ENCODE assay signal across 30 cellular contexts in genomic region chr7:6330657-6331056, GRCh38.
"Had no signal": no experiment of that assay in that cellular context is flagged by ENCODE, and none has a peak within 500 bp of the region (broad histone marks: within the 10 kb centered on the region; RNA-seq: fewer than 3 reads in every experiment).

No MANE protein-coding gene starts in this region.

- H3K36me3 ChIP-seq: breast epithelium had no signal

- H3K27ac Mint-ChIP-seq: activated CD4-positive, alpha-beta memory T cell treated with anti-CD3 and anti-CD28 coated beads, Interleukin-2, amount 10 ng/mL, durations not matched to agents 7 days and 5 days; activated CD4-positive, alpha-beta T cell treated with anti-CD3 and anti-CD28 coated beads, Interleukin-2, amount 10 ng/mL, durations not matched to agents 7 days and 5 days; activated naive CD8-positive, alpha-beta T cell treated with anti-CD3 and anti-CD28 coated beads for 36 hours; activated naive CD8-positive, alpha-beta T cell treated with anti-CD3 and anti-CD28 coated beads, Interleukin-2, amount 50 U/mL, for 24 hours; activated T-cell treated with anti-CD3 and anti-CD28 coated beads, Interleukin-2, amount 50 U/mL, for 24 hours; activated T-cell treated with anti-CD3 and anti-CD28 coated beads, Interleukin-2, amount 50 U/mL, for 72 hours; dendritic cell treated with granulocyte-macrophage colony-stimulating factor and Interleukin-4, amounts not matched to agents 40 ng/mL and 50 ng/mL, for 4 days; endodermal cell had no signal

- H3K4me3 Mint-ChIP-seq: activated CD4-positive, alpha-beta memory T cell treated with anti-CD3 and anti-CD28 coated beads, Interleukin-2, amount 10 ng/mL, durations not matched to agents 7 days and 5 days; activated CD4-positive, alpha-beta T cell treated with anti-CD3 and anti-CD28 coated beads, Interleukin-2, amount 10 ng/mL, durations not matched to agents 7 days and 5 days; activated naive CD8-positive, alpha-beta T cell treated with anti-CD3 and anti-CD28 coated beads for 36 hours; activated naive CD8-positive, alpha-beta T cell treated with anti-CD3 and anti-CD28 coated beads, Interleukin-2, amount 50 U/mL, for 24 hours; activated T-cell treated with anti-CD3 and anti-CD28 coated beads, Interleukin-2, amount 50 U/mL, for 24 hours; activated T-cell treated with anti-CD3 and anti-CD28 coated beads, Interleukin-2, amount 50 U/mL, for 72 hours; brain; central memory CD8-positive, alpha-beta T cell; dendritic cell treated with granulocyte-macrophage colony-stimulating factor and Interleukin-4, amounts not matched to agents 40 ng/mL and 50 ng/mL, for 4 days; endodermal cell; WTC11 had no signal

- ATAC-seq: activated naive CD8-positive, alpha-beta T cell treated with anti-CD3 and anti-CD28 coated beads, Interleukin-2, amount 50 U/mL, for 24 hours; activated T-cell treated with anti-CD3 and anti-CD28 coated beads, Interleukin-2, amount 50 U/mL, for 72 hours; esophagus mucosa; WTC11 had no signal

- H3K9me3 Mint-ChIP-seq: activated CD4-positive, alpha-beta memory T cell treated with anti-CD3 and anti-CD28 coated beads, Interleukin-2, amount 10 ng/mL, durations not matched to agents 7 days and 5 days; activated CD4-positive, alpha-beta T cell treated with anti-CD3 and anti-CD28 coated beads, Interleukin-2, amount 10 ng/mL, durations not matched to agents 7 days and 5 days; activated naive CD8-positive, alpha-beta T cell treated with anti-CD3 and anti-CD28 coated beads for 36 hours; activated naive CD8-positive, alpha-beta T cell treated with anti-CD3 and anti-CD28 coated beads, Interleukin-2, amount 50 U/mL, for 24 hours; activated T-cell treated with anti-CD3 and anti-CD28 coated beads, Interleukin-2, amount 50 U/mL, for 24 hours; activated T-cell treated with anti-CD3 and anti-CD28 coated beads, Interleukin-2, amount 50 U/mL, for 72 hours; brain; central memory CD8-positive, alpha-beta T cell; dendritic cell treated with granulocyte-macrophage colony-stimulating factor and Interleukin-4, amounts not matched to agents 40 ng/mL and 50 ng/mL, for 4 days; endodermal cell; WTC11 had no signal

- DNase-seq: activated CD4-positive, alpha-beta memory T cell treated with anti-CD3 and anti-CD28 coated beads, Interleukin-2, amount 10 ng/mL, durations not matched to agents 7 days and 5 days; activated CD4-positive, alpha-beta T cell treated with anti-CD3 and anti-CD28 coated beads for 1 hour; activated CD4-positive, alpha-beta T cell treated with anti-CD3 and anti-CD28 coated beads for 4 hours; activated CD4-positive, alpha-beta T cell treated with anti-CD3 and anti-CD28 coated beads, Interleukin-2, amount 10 ng/mL, durations not matched to agents 7 days and 5 days; activated CD4-positive, alpha-beta T cell treated with anti-CD3 and anti-CD28 coated beads, Interleukin-2, amount 50 U/mL, for 4 hours; activated CD8-positive, alpha-beta memory T cell treated with anti-CD3 and anti-CD28 coated beads, Interleukin-2, amount 50 U/mL, for 48 hours; activated gamma-delta T cell treated with Interleukin-2 at 50 U/mL for 16 hours; activated naive CD4-positive, alpha-beta T cell treated with anti-CD3 and anti-CD28 coated beads, Interleukin-2, amount 50 U/mL, for 16 hours; activated naive CD4-positive, alpha-beta T cell treated with Interleukin-2 at 50 U/mL for 16 hours; activated naive CD8-positive, alpha-beta T cell treated with anti-CD3 and anti-CD28 coated beads for 36 hours; activated naive CD8-positive, alpha-beta T cell treated with anti-CD3 and anti-CD28 coated beads, Interleukin-2, amount 50 U/mL, for 24 hours; activated T-cell treated with anti-CD3 and anti-CD28 coated beads for 4 hours; activated T-cell treated with anti-CD3 and anti-CD28 coated beads, Interleukin-2, amount 50 U/mL, for 24 hours; activated T-cell treated with anti-CD3 and anti-CD28 coated beads, Interleukin-2, amount 50 U/mL, for 72 hours; dorsolateral prefrontal cortex; effector memory CD4-positive, alpha-beta T cell; endodermal cell; foreskin fibroblast; head of caudate nucleus; T-helper 1 cell; T-helper 2 cell had no signal

- H3K27ac ChIP-seq: ascending aorta, breast epithelium, coronary artery, VCaP had no signal

- H3K27me3 ChIP-seq: ascending aorta, breast epithelium, dorsolateral prefrontal cortex had no signal

- H3K4me1 Mint-ChIP-seq: activated CD4-positive, alpha-beta memory T cell treated with anti-CD3 and anti-CD28 coated beads, Interleukin-2, amount 10 ng/mL, durations not matched to agents 7 days and 5 days; activated CD4-positive, alpha-beta T cell treated with anti-CD3 and anti-CD28 coated beads, Interleukin-2, amount 10 ng/mL, durations not matched to agents 7 days and 5 days; activated naive CD8-positive, alpha-beta T cell treated with anti-CD3 and anti-CD28 coated beads for 36 hours; activated naive CD8-positive, alpha-beta T cell treated with anti-CD3 and anti-CD28 coated beads, Interleukin-2, amount 50 U/mL, for 24 hours; endodermal cell; WTC11 had no signal

- H3K4me1 ChIP-seq: ascending aorta, breast epithelium had no signal

- H3K9me3 ChIP-seq: ascending aorta, breast epithelium had no signal

- H3K27me3 Mint-ChIP-seq: activated CD4-positive, alpha-beta memory T cell treated with anti-CD3 and anti-CD28 coated beads, Interleukin-2, amount 10 ng/mL, durations not matched to agents 7 days and 5 days; activated CD4-positive, alpha-beta T cell treated with anti-CD3 and anti-CD28 coated beads, Interleukin-2, amount 10 ng/mL, durations not matched to agents 7 days and 5 days; activated naive CD8-positive, alpha-beta T cell treated with anti-CD3 and anti-CD28 coated beads for 36 hours; activated naive CD8-positive, alpha-beta T cell treated with anti-CD3 and anti-CD28 coated beads, Interleukin-2, amount 50 U/mL, for 24 hours; activated T-cell treated with anti-CD3 and anti-CD28 coated beads, Interleukin-2, amount 50 U/mL, for 24 hours; brain; central memory CD8-positive, alpha-beta T cell; dendritic cell treated with granulocyte-macrophage colony-stimulating factor and Interleukin-4, amounts not matched to agents 40 ng/mL and 50 ng/mL, for 4 days had no signal

- H3K4me3 ChIP-seq: ascending aorta, breast epithelium, coronary artery, dorsolateral prefrontal cortex had no signal
